ENCODE assay signal across 35 cellular contexts in the genomic region with DNA sequence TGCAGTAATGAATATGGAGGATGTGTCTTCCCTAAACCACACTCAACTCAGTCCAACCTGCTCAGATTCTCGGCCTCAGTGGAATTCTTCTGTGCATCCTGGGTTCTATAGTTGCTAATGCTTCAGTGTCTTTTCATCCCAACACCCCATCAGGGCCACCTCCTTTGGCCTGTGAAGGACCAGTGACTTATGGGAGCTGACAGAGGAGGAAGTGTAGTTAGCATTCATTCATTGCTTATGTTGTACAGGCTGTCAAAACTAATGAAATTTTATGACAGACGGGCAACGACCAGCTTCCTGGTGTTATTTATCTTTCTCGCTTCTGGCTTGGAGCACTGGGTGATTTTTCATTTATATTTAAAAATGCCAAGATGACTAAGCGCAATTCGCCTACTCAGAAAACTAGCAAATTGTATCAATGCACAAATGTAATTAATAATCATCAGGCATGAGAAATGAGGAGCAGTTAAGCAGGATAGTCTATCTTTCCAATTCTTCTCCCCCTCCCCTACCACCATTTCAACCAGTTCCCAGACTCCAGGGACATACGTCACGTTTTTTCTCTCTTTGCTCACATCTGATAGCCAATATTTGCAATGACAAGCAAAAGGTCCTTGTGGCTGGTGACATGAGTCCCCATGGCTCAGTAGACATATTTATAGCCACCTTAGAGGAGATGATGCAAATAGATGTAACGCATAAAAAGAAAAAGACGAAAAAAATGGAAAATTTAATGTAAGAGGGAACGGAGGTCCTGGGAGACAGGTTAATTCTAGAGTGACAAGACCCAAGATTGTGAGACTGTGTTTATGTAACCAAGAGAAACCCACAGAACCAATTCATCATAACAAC. TPM values are rescaled to one million over a fixed set of nuclear protein-coding genes. Genes with fewer than 3 reads are reported as not detected.
"Had no signal": no experiment of that assay in that cellular context is flagged by ENCODE, and none has a peak within 500 bp of the region (broad histone marks: within the 10 kb centered on the region; RNA-seq: fewer than 3 reads in every experiment).

No MANE protein-coding gene starts in this region.

- H3K36me3 ChIP-seq: brain microvascular endothelial cell, MG63 had no signal

- H3K27me3 Mint-ChIP-seq: activated B cell treated with CpG ODN at 0.5 μM for 24 hours; activated CD4-positive, alpha-beta memory T cell treated with anti-CD3 and anti-CD28 coated beads, Interleukin-2, amount 10 ng/mL, durations not matched to agents 7 days and 5 days; activated CD8-positive, alpha-beta memory T cell treated with anti-CD3 and anti-CD28 coated beads, Interleukin-2, amount 10 ng/mL, durations not matched to agents 7 days and 5 days; activated naive CD8-positive, alpha-beta T cell treated with anti-CD3 and anti-CD28 coated beads for 36 hours had no signal

- H3K27me3 ChIP-seq: brain microvascular endothelial cell, MG63 had no signal

- H3K27ac ChIP-seq: brain microvascular endothelial cell, VCaP had no signal

- DNase-seq: activated B cell treated with CpG ODN at 0.5 μM for 24 hours; activated CD4-positive, alpha-beta memory T cell treated with anti-CD3 and anti-CD28 coated beads, Interleukin-2, amount 10 ng/mL, durations not matched to agents 7 days and 5 days; activated CD4-positive, alpha-beta T cell treated with anti-CD3 and anti-CD28 coated beads for 1 hour; activated CD4-positive, alpha-beta T cell treated with anti-CD3 and anti-CD28 coated beads for 48 hours; activated CD8-positive, alpha-beta memory T cell treated with anti-CD3 and anti-CD28 coated beads for 24 hours; activated CD8-positive, alpha-beta memory T cell treated with anti-CD3 and anti-CD28 coated beads, Interleukin-2, amount 10 ng/mL, durations not matched to agents 7 days and 5 days; activated CD8-positive, alpha-beta memory T cell treated with anti-CD3 and anti-CD28 coated beads, Interleukin-2, amount 50 U/mL, for 48 hours; activated effector memory CD4-positive, alpha-beta T cell treated with anti-CD3 and anti-CD28 coated beads, Interleukin-2, amount 50 U/mL, for 16 hours; activated naive CD4-positive, alpha-beta T cell; activated naive CD4-positive, alpha-beta T cell treated with anti-CD3 and anti-CD28 coated beads, Interleukin-2, amount 50 U/mL, for 16 hours; activated naive CD8-positive, alpha-beta T cell treated with anti-CD3 and anti-CD28 coated beads for 36 hours; activated T-cell treated with anti-CD3 and anti-CD28 coated beads, Interleukin-2, amount 50 U/mL, for 48 hours; amniotic stem cell; aorta; brain microvascular endothelial cell; central memory CD4-positive, alpha-beta T cell; Kasumi-1; KG1; MG63; NCI-H1048; NCI-H1105 treated with DMSO at 0.1 percent for 48 hours; NCI-H1436; NCI-H1694; NCI-H1930; NCI-H2081 treated with DMSO at 0.1 percent for 48 hours; NCI-H226; NCI-H524 treated with DMSO at 0.1 percent for 48 hours; OCI-M1; Right ventricle myocardium superior; SW 1271; T-helper 1 cell; T-helper 2 cell; T-helper 9 cell had no signal

- H3K27ac Mint-ChIP-seq: activated B cell treated with CpG ODN at 0.5 μM for 24 hours; activated CD4-positive, alpha-beta memory T cell treated with anti-CD3 and anti-CD28 coated beads, Interleukin-2, amount 10 ng/mL, durations not matched to agents 7 days and 5 days; activated CD8-positive, alpha-beta memory T cell treated with anti-CD3 and anti-CD28 coated beads, Interleukin-2, amount 10 ng/mL, durations not matched to agents 7 days and 5 days; activated naive CD8-positive, alpha-beta T cell treated with anti-CD3 and anti-CD28 coated beads for 36 hours had no signal

- H3K4me3 ChIP-seq: MG63 had no signal

- H3K4me1 Mint-ChIP-seq: activated B cell treated with CpG ODN at 0.5 μM for 24 hours; activated CD4-positive, alpha-beta memory T cell treated with anti-CD3 and anti-CD28 coated beads, Interleukin-2, amount 10 ng/mL, durations not matched to agents 7 days and 5 days; activated CD8-positive, alpha-beta memory T cell treated with anti-CD3 and anti-CD28 coated beads, Interleukin-2, amount 10 ng/mL, durations not matched to agents 7 days and 5 days; activated naive CD8-positive, alpha-beta T cell treated with anti-CD3 and anti-CD28 coated beads for 36 hours had no signal

- H3K9me3 Mint-ChIP-seq: activated B cell treated with CpG ODN at 0.5 μM for 24 hours; activated naive CD8-positive, alpha-beta T cell treated with anti-CD3 and anti-CD28 coated beads for 36 hours had no signal

- H3K4me3 Mint-ChIP-seq: activated B cell treated with CpG ODN at 0.5 μM for 24 hours; activated CD4-positive, alpha-beta memory T cell treated with anti-CD3 and anti-CD28 coated beads, Interleukin-2, amount 10 ng/mL, durations not matched to agents 7 days and 5 days; activated CD8-positive, alpha-beta memory T cell treated with anti-CD3 and anti-CD28 coated beads, Interleukin-2, amount 10 ng/mL, durations not matched to agents 7 days and 5 days; activated naive CD8-positive, alpha-beta T cell treated with anti-CD3 and anti-CD28 coated beads for 36 hours had no signal

- H3K9me3 ChIP-seq: MG63 had no signal

- ATAC-seq: activated CD8-positive, alpha-beta memory T cell treated with anti-CD3 and anti-CD28 coated beads, Interleukin-2, amount 10 ng/mL, durations not matched to agents 7 days and 5 days had no signal

RNA-seq across cellular contexts. Expression of a gene that starts 11.3 kb away (rescaled TPM):
- total RNA-seq: activated B cell treated with CpG ODN at 0.5 μM for 24 hours; activated CD4-positive, alpha-beta memory T cell treated with anti-CD3 and anti-CD28 coated beads, Interleukin-2, amount 10 ng/mL, durations not matched to agents 7 days and 5 days; activated CD8-positive, alpha-beta memory T cell treated with anti-CD3 and anti-CD28 coated beads, Interleukin-2, amount 10 ng/mL, durations not matched to agents 7 days and 5 days; activated naive CD8-positive, alpha-beta T cell treated with anti-CD3 and anti-CD28 coated beads for 36 hours; aorta; NCI-H460; Right ventricle myocardium superior had no signal
- polyA plus RNA-seq: aorta had no signal
